In the genomic region with DNA sequence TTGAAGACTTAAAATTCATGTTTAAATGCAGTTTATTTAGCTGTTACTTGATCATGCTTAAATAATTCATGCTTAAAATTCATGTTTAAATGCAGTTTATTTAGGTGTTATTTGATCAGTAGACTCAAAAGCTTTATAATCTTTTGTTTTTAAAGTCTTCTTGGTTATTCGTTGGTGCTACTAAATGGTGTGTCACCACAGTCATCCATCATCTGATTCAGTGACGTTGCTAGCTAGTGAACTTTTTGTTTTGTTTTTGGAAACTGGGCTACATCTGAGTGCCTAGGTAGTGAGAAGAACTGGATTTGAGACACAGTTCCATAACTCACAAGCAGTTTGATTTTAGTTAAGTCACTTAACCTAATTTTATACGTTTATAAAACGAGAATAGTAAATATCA, we compare ENCODE assay signal across 13 cellular contexts. TPM values are rescaled to one million over a fixed set of nuclear protein-coding genes. Genes with fewer than 3 reads are reported as not detected.
DNase-seq lines count a peak whose midpoint lies in the region; ATAC-seq and TF ChIP-seq lines count a peak whose summit lies in the region.
"Had no signal": no experiment of that assay in that cellular context is flagged by ENCODE, and none has a peak within 500 bp of the region (broad histone marks: within the 10 kb centered on the region; RNA-seq: fewer than 3 reads in every experiment).

No MANE protein-coding gene starts in this region.

- H3K9me3 ChIP-seq in RWPE2 (ENCODE audit: severe bottlenecking) = no peaks in the 10 kb centered on the region
- no peaks in the 10 kb centered on the region for H3K9me3 ChIP-seq in esophagus squamous epithelium
- H3K9me3 ChIP-seq in ovary = no peaks in the 10 kb centered on the region
- H3K9me3 ChIP-seq: thoracic aorta had no signal

- H3K36me3 ChIP-seq in RWPE2 (ENCODE audit: low read depth) = peaks cover 12% of the 10 kb centered on the region
- no peaks in the 10 kb centered on the region for H3K36me3 ChIP-seq in esophagus squamous epithelium
- no peaks in the 10 kb centered on the region for H3K36me3 ChIP-seq in ovary
- H3K36me3 ChIP-seq: thoracic aorta had no signal

- TF ChIP-seq CTCF in RWPE2 (IDR thresholded peaks at IDR 0.05; ENCODE audit: poor library complexity, severe bottlenecking) (no peak), esophagus squamous epithelium (IDR thresholded peaks at IDR 0.05) (no peak), nephron progenitor cell (IDR thresholded peaks at IDR 0.05) (no peak), ovary (IDR thresholded peaks at IDR 0.05) (no peak)

- H3K27ac ChIP-seq in RWPE2 (ENCODE audit: poor library complexity, severe bottlenecking) = peak overlapping the region; percentile 10
- peak overlapping the region in 3 of 4 donors; percentile 17 to 51 (median 49) for H3K27ac ChIP-seq in esophagus squamous epithelium
- H3K27ac ChIP-seq in ovary = no peak overlapping the region
- H3K27ac ChIP-seq: parathyroid adenoma had no signal

- no peak for ATAC-seq in RWPE2 (ENCODE audit: low read depth)
- ATAC-seq in HG03095 (IDR thresholded peaks at IDR 0.05; ENCODE audit: unreplicated experiment) = no peak
- ATAC-seq in HG02981 (IDR thresholded peaks at IDR 0.05; ENCODE audit: unreplicated experiment) = no peak

- peaks cover 15% of the 10 kb centered on the region for H3K4me1 Mint-ChIP-seq in nephron progenitor cell

- no peak overlapping the region for H3K4me3 Mint-ChIP-seq in nephron progenitor cell

- peak overlapping the region; percentile 81 for H3K27ac Mint-ChIP-seq in nephron progenitor cell

- WGBS in esophagus squamous epithelium, 2 donors = 24 to 38% methylated on average over 4 of the region's 4 CpGs
- WGBS in ovary, 3 donors = 21 to 24% (median 21%) methylated on average over 4 of the region's 4 CpGs

- H3K27me3 ChIP-seq in RWPE2 (ENCODE audit: insufficient read depth, poor library complexity, severe bottlenecking) (no peaks in the 10 kb centered on the region), esophagus squamous epithelium (no peaks in the 10 kb centered on the region), ovary (no peaks in the 10 kb centered on the region)

- H3K4me1 ChIP-seq in RWPE2 (ENCODE audit: insufficient read depth, poor library complexity, severe bottlenecking) (peaks cover 31% of the 10 kb centered on the region), esophagus squamous epithelium (peaks cover 16 to 78% (median 34%) of the 10 kb centered on the region in 3 donors), ovary (ENCODE audit: insufficient read depth) (peaks cover 10% of the 10 kb centered on the region)

- H3K27me3 Mint-ChIP-seq in nephron progenitor cell (ENCODE audit: low read depth, poor library complexity) = no peaks in the 10 kb centered on the region

- intact Hi-C loops in esophagus squamous epithelium (cut with DNase I) = no loop called here
- intact Hi-C loops in ovary (cut with DNase I) = no loop called here

- H3K9me3 Mint-ChIP-seq in nephron progenitor cell = peaks cover 11% of the 10 kb centered on the region

- peaks cover 67% of the 10 kb centered on the region for H3K36me3 Mint-ChIP-seq in nephron progenitor cell (ENCODE audit: low read depth)

- H3K4me3 ChIP-seq in RWPE2 (ENCODE audit: severe bottlenecking) (no peak overlapping the region), esophagus squamous epithelium (no peak overlapping the region), ovary (no peak overlapping the region)
- H3K4me3 ChIP-seq: thoracic aorta had no signal

- DNase-seq in Daoy (ENCODE audit: low read depth) (peak; percentile 49), RWPE2 (ENCODE audit: low spot score) (no peak), esophagus squamous epithelium (lab: John Stamatoyannopoulos, UW) (no peak), nephron progenitor cell (no peak), activated gamma-delta T cell treated with Interleukin-2 at 50 U/mL for 16 hours (no peak), ovary (no peak)
- DNase-seq: activated CD4-positive, alpha-beta T cell treated with anti-CD3 and anti-CD28 coated beads, Interleukin-2, amount 50 U/mL, for 48 hours; NCI-H69; SW 1271 had no signal

- TF ChIP-seq POLR2A in esophagus squamous epithelium (IDR thresholded peaks at IDR 0.05) = no peak
- no peak for TF ChIP-seq POLR2A in ovary (IDR thresholded peaks at IDR 0.05)

- TF ChIP-seq EP300 in ovary (IDR thresholded peaks at IDR 0.05) = no peak

RNA-seq across cellular contexts. Expression of a gene that starts 20.9 kb away (rescaled TPM):
- total RNA-seq in Daoy (2014; rRNA removed; shearing (Covaris generic)) = 20.9 and 22.7 TPM in 2 replicates
- total RNA-seq in esophagus squamous epithelium = 10 to 100 TPM; 14.8 to 31.3 (median 20.5) TPM
- 10 to 100 TPM; 38.9 to 66.1 (median 56.9) TPM for total RNA-seq in ovary
- 10 to 100 TPM; 21.9 to 40.2 TPM for polyA plus RNA-seq in ovary

Comparison
In these comparisons a context has a peak if more than half of its experiments do, and no peak if none do; other contexts are left out.
1. H3K27ac ChIP-seq: peak in RWPE2 (single experiment) and esophagus squamous epithelium (3 of 4); none in ovary (0 of 2).